Comparison of ENCODE assay signal across 28 cellular contexts in genomic region chr9:6149315-6149714, GRCh38.
"Had no signal": no experiment of that assay in that cellular context is flagged by ENCODE, and none has a peak within 500 bp of the region (broad histone marks: within the 10 kb centered on the region; RNA-seq: fewer than 3 reads in every experiment).

No MANE protein-coding gene starts in this region.

- H3K9me3 ChIP-seq: breast epithelium, gastrocnemius medialis, testis, transverse colon had no signal

- H3K4me1 Mint-ChIP-seq: naive thymus-derived CD8-positive, alpha-beta T cell; neural progenitor cell had no signal

- DNase-seq: activated CD4-positive, alpha-beta T cell treated with anti-CD3 and anti-CD28 coated beads for 4 hours; activated CD4-positive, alpha-beta T cell treated with anti-CD3 and anti-CD28 coated beads, Interleukin-2, amount 50 U/mL, for 4 hours; activated naive CD4-positive, alpha-beta T cell; activated T-cell treated with anti-CD3 and anti-CD28 coated beads for 4 hours; activated T-cell treated with anti-CD3 and anti-CD28 coated beads, Interleukin-2, amount 50 U/mL, for 72 hours; effector CD8-positive, alpha-beta T cell; gastrocnemius medialis; midbrain; naive thymus-derived CD8-positive, alpha-beta T cell; occipital lobe; stimulated activated CD4-positive, alpha-beta T cell treated with anti-CD3 and anti-CD28 coated beads, Interleukin-12 subunit alpha, Interleukin-12 subunit beta, amount 100 ng/mL, for 4 hours; stimulated activated CD4-positive, alpha-beta T cell treated with anti-CD3 and anti-CD28 coated beads, Interleukin-4, amount 100 ng/mL, for 1 hour; stimulated activated naive CD8-positive, alpha-beta T cell treated with anti-CD3 and anti-CD28 coated beads, Interleukin-15, Interleukin-2, amounts not matched to agents 100 U/mL and 50 U/mL, for 24 hours; T-helper 9 cell; testis; transverse colon had no signal

- FAIRE-seq: colon, endometrium, islet of Langerhans, TTC549 had no signal

- H3K4me1 ChIP-seq: breast epithelium, gastrocnemius medialis, neural progenitor cell, parathyroid adenoma, testis, transverse colon had no signal

- H3K4me3 Mint-ChIP-seq: activated T-cell treated with anti-CD3 and anti-CD28 coated beads, Interleukin-2, amount 50 U/mL, for 72 hours; naive thymus-derived CD8-positive, alpha-beta T cell; neural progenitor cell; T-helper 1 cell treated with Interleukin-12 subunit alpha and Interleukin-12 subunit beta and Interleukin-4 antibody, amounts not matched to agents 30 μg/mL and 1 μg/mL, for 36 hours had no signal

- ATAC-seq: activated naive CD4-positive, alpha-beta T cell treated with anti-CD3 and anti-CD28 coated beads, Interleukin-2, amount 50 U/mL, for 72 hours; activated T-cell treated with anti-CD3 and anti-CD28 coated beads, Interleukin-2, amount 50 U/mL, for 72 hours; gastrocnemius medialis; naive thymus-derived CD8-positive, alpha-beta T cell; sciatic nerve; stimulated activated naive CD8-positive, alpha-beta T cell treated with anti-CD3 and anti-CD28 coated beads, Interleukin-15, Interleukin-2, amounts not matched to agents 100 U/mL and 50 U/mL, for 24 hours had no signal

- H3K27ac Mint-ChIP-seq: activated naive CD4-positive, alpha-beta T cell treated with anti-CD3 and anti-CD28 coated beads, Interleukin-2, amount 50 U/mL, for 72 hours; activated T-cell treated with anti-CD3 and anti-CD28 coated beads, Interleukin-2, amount 50 U/mL, for 72 hours; naive thymus-derived CD8-positive, alpha-beta T cell; neural progenitor cell; T-helper 1 cell treated with Interleukin-12 subunit alpha and Interleukin-12 subunit beta and Interleukin-4 antibody, amounts not matched to agents 30 μg/mL and 1 μg/mL, for 36 hours had no signal

- H3K36me3 ChIP-seq: breast epithelium, gastrocnemius medialis, neural progenitor cell, transverse colon had no signal

- H3K4me3 ChIP-seq: breast epithelium, gastrocnemius medialis, neural progenitor cell, skin epidermis, testis, transverse colon had no signal

- H3K36me3 Mint-ChIP-seq: activated naive CD4-positive, alpha-beta T cell treated with anti-CD3 and anti-CD28 coated beads, Interleukin-2, amount 50 U/mL, for 72 hours; neural progenitor cell had no signal

- H3K27me3 ChIP-seq: breast epithelium, gastrocnemius medialis, neural progenitor cell, testis, transverse colon had no signal

- H3K9me3 Mint-ChIP-seq: activated naive CD4-positive, alpha-beta T cell treated with anti-CD3 and anti-CD28 coated beads, Interleukin-2, amount 50 U/mL, for 72 hours; neural progenitor cell had no signal

- H3K27ac ChIP-seq: breast epithelium, gastrocnemius medialis, neural progenitor cell, parathyroid adenoma, skin epidermis, testis, transverse colon, VCaP had no signal
